Comparison of ENCODE assay signal across 9 cellular contexts in the genomic region with DNA sequence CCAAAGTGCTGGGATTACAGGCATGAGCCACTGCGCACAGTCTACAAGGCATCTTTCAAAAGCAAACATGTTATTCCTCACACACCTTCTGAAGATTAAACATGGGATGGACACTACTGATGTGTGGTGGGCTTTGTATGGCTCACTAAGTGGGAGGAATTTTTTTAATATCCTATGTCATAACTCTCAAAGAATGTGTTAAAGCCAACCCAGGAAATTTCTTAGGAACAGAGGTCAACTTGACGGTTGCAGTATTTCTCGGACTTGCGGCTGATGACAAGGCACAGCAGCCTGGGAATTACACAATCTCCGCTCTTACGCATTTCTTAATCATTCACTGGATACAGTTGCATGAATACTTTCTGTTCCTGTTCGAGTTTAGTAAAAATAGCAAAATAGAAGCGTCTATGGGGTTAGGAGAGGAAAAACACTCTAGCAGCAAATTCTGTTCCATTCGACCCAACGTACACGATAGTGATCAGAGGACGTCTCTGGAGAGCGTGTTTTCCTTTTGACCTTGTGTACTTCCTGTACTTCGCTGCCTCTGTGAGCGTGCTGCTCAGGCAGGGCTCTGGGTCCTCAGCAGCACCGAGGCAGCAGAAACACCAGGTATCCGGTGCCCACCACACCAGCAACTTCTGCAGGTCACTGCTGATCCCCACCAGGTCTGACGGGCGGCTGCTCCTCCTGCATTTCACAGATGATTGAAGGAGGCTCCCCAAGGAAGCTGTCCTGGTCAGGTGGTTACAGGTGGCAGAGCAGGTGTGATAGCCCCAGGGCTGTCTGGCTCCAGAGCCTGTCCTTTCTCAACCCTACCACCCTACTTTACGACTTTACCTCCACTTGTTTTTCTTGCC. TPM values are rescaled to one million over a fixed set of nuclear protein-coding genes. Genes with fewer than 3 reads are reported as not detected.
DNase-seq lines count a peak whose midpoint lies in the region; ATAC-seq and TF ChIP-seq lines count a peak whose summit lies in the region.
"Had no signal": no experiment of that assay in that cellular context is flagged by ENCODE, and none has a peak within 500 bp of the region (broad histone marks: within the 10 kb centered on the region; RNA-seq: fewer than 3 reads in every experiment).

No MANE protein-coding gene starts in this region.

- H3K27me3 Mint-ChIP-seq in nephron (ENCODE audit: low read depth), result peaks cover 31% of the 10 kb centered on the region

- H3K9me3 ChIP-seq in esophagus muscularis mucosa, result no peaks in the 10 kb centered on the region

- TF ChIP-seq CTCF in C4-2B (conservative IDR thresholded peaks at IDR 0.05) (no peak), esophagus muscularis mucosa (IDR thresholded peaks at IDR 0.05) (no peak), nephron (IDR thresholded peaks at IDR 0.05; ENCODE audit: unreplicated experiment in 3 of 3) (no peak)

- TF ChIP-seq RAD21 in Ishikawa (IDR thresholded peaks at IDR 0.05; ENCODE audit: low read depth), result no peak

- no peaks in the 10 kb centered on the region for H3K36me3 ChIP-seq in esophagus muscularis mucosa

- H3K27me3 ChIP-seq in esophagus muscularis mucosa, result peaks cover 0 to 12% (median 0%) of the 10 kb centered on the region in 4 donors

- 0 out of 2 replicates have a peak overlapping the region, but pooled peaks have one; percentile 7 for H3K27ac ChIP-seq in C4-2B
- H3K27ac ChIP-seq in esophagus muscularis mucosa (replicated peaks in 1 of 4), result peak overlapping the region; percentile 72 to 84 (median 79)
- H3K27ac ChIP-seq: SK-N-MC had no signal

- no peak for TF ChIP-seq POLR2A in esophagus muscularis mucosa (IDR thresholded peaks at IDR 0.05; ENCODE audit: low read depth)

- ATAC-seq in GM19395 (IDR thresholded peaks at IDR 0.05; ENCODE audit: unreplicated experiment), result peak; percentile 60

- peak; percentile 32 for DNase-seq in activated CD4-positive, alpha-beta T cell treated with anti-CD3 and anti-CD28 coated beads, Interleukin-2, amount 50 U/mL, for 1 hour
- DNase-seq in esophagus muscularis mucosa (ENCODE audit: extremely low spot score) (no peak), NCI-H774 (lab: John Stamatoyannopoulos, UW) (no peak), NCI-H2107 treated with DMSO at 0.1 percent for 48 hours (lab: John Stamatoyannopoulos, UW; ENCODE audit: unreplicated experiment) (no peak)

- H3K9me3 Mint-ChIP-seq in nephron, result no peaks in the 10 kb centered on the region

- peaks cover 5% of the 10 kb centered on the region for H3K4me1 Mint-ChIP-seq in nephron

- H3K4me1 ChIP-seq in esophagus muscularis mucosa, result peaks cover 10 to 49% (median 34%) of the 10 kb centered on the region in 4 donors

- TF ChIP-seq EP300 in Ishikawa (IDR thresholded peaks at IDR 0.05; ENCODE audit: borderline replicate concordance) (no peak), esophagus muscularis mucosa (IDR thresholded peaks at IDR 0.05) (peak; percentile 74)

- peak overlapping the region in 3 of 4 donors; percentile 5 to 20 (median 14) for H3K4me3 ChIP-seq in esophagus muscularis mucosa
- H3K4me3 ChIP-seq: SK-N-MC had no signal

- WGBS in esophagus muscularis mucosa, result 47% methylated on average over 18 of the region's 20 CpGs

- peak overlapping the region in 1 of 3 experiments; percentile 59 for H3K27ac Mint-ChIP-seq in nephron

- intact Hi-C loops in esophagus muscularis mucosa (cut with DNase I), result no loop called here

- H3K4me3 Mint-ChIP-seq in nephron, result peak overlapping the region; percentile 18 to 29 (median 22)

- H3K36me3 Mint-ChIP-seq in nephron (ENCODE audit: low read depth), result no peaks in the 10 kb centered on the region

TF ChIP-seq in Ishikawa, 13 proteins besides CTCF, POLR2A, EP300 and RAD21:
- no peak for TF ChIP-seq TCF12 (IDR thresholded peaks at IDR 0.05; ENCODE audit: low read depth)
- TF ChIP-seq CEBPB (IDR thresholded peaks at IDR 0.05), result 0 out of 2 replicates have a peak, but pooled peaks have one; percentile 13

RNA-seq across cellular contexts. Expression of gene SRGN, which starts 26.4 kb away (rescaled TPM):
- total RNA-seq in esophagus muscularis mucosa, result 100 to 1,000 TPM in 1 of 4 donors, 10 to 100 TPM in 3; 44.9 to 201 (median 82.3) TPM
